In genomic region chr4:110953898-110954297, GRCh38 we compare ENCODE assay signal across 1 cellular context.
TF ChIP-seq lines count a peak whose summit lies in the region.

No MANE protein-coding gene starts in this region.

TF ChIP-seq in HEK293, 187 proteins besides CTCF, POLR2A, EP300 and RAD21 (continued from another document):
- TF ChIP-seq, protein P1, sequence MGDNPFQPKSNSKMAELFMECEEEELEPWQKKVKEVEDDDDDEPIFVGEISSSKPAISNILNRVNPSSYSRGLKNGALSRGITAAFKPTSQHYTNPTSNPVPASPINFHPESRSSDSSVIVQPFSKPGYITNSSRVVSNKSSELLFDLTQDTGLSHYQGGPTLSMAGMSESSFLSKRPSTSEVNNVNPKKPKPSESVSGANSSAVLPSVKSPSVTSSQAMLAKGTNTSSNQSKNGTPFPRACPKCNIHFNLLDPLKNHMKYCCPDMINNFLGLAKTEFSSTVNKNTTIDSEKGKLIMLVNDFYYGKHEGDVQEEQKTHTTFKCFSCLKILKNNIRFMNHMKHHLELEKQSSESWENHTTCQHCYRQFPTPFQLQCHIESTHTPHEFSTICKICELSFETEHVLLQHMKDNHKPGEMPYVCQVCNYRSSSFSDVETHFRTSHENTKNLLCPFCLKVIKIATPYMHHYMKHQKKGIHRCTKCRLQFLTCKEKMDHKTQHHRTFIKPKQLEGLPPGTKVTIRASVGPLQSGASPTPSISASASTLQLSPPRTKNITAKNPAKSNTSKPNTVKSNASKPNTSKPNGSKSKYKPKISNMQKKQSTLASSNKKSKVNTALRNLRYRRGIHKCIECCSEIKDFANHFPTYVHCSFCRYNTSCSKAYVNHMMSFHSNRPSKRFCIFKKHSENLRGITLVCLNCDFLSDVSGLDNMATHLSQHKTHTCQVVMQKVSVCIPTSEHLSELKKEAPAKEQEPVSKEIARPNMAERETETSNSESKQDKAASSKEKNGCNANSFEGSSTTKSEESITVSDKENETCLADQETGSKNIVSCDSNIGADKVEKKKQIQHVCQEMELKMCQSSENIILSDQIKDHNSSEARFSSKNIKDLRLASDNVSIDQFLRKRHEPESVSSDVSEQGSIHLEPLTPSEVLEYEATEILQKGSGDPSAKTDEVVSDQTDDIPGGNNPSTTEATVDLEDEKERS (tag by site-specific recombination; IDR thresholded peaks at IDR 0.05) = no peak
- TF ChIP-seq, protein P2, sequence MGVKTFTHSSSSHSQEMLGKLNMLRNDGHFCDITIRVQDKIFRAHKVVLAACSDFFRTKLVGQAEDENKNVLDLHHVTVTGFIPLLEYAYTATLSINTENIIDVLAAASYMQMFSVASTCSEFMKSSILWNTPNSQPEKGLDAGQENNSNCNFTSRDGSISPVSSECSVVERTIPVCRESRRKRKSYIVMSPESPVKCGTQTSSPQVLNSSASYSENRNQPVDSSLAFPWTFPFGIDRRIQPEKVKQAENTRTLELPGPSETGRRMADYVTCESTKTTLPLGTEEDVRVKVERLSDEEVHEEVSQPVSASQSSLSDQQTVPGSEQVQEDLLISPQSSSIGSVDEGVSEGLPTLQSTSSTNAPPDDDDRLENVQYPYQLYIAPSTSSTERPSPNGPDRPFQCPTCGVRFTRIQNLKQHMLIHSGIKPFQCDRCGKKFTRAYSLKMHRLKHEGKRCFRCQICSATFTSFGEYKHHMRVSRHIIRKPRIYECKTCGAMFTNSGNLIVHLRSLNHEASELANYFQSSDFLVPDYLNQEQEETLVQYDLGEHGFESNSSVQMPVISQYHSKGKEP (tag by site-specific recombination; IDR thresholded peaks at IDR 0.05) = no peak
- TF ChIP-seq ZNF514 (tag by site-specific recombination; IDR thresholded peaks at IDR 0.05) (no peak), OSR2 (tag by site-specific recombination; IDR thresholded peaks at IDR 0.05) (peak; percentile 37; the same call in 1 of the 2 replicates), ZBTB11 (tag by site-specific recombination; conservative IDR thresholded peaks at IDR 0.05; ENCODE audit: low read depth) (0 out of 2 replicates have a peak, but pooled peaks have one; percentile 29), ZFP41 (tag by site-specific recombination; IDR thresholded peaks at IDR 0.05; ENCODE audit: borderline replicate concordance) (no peak), ZNF558 (tag by site-specific recombination; IDR thresholded peaks at IDR 0.05) (no peak), ZNF175 (tag by site-specific recombination; IDR thresholded peaks at IDR 0.05) (no peak)
- TF ChIP-seq, protein P3, sequence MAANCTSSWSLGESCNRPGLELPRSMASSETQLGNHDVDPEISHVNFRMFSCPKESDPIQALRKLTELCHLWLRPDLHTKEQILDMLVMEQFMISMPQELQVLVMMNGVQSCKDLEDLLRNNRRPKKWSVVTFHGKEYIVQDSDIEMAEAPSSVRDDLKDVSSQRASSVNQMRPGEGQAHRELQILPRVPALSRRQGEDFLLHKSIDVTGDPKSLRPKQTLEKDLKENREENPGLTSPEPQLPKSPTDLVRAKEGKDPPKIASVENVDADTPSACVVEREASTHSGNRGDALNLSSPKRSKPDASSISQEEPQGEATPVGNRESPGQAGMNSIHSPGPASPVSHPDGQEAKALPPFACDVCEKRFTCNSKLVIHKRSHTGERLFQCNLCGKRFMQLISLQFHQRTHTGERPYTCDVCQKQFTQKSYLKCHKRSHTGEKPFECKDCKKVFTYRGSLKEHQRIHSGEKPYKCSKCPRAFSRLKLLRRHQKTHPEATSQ (tag by site-specific recombination; IDR thresholded peaks at IDR 0.05) = no peak
